1 cellular context compared by ENCODE assay signal in the genomic region with DNA sequence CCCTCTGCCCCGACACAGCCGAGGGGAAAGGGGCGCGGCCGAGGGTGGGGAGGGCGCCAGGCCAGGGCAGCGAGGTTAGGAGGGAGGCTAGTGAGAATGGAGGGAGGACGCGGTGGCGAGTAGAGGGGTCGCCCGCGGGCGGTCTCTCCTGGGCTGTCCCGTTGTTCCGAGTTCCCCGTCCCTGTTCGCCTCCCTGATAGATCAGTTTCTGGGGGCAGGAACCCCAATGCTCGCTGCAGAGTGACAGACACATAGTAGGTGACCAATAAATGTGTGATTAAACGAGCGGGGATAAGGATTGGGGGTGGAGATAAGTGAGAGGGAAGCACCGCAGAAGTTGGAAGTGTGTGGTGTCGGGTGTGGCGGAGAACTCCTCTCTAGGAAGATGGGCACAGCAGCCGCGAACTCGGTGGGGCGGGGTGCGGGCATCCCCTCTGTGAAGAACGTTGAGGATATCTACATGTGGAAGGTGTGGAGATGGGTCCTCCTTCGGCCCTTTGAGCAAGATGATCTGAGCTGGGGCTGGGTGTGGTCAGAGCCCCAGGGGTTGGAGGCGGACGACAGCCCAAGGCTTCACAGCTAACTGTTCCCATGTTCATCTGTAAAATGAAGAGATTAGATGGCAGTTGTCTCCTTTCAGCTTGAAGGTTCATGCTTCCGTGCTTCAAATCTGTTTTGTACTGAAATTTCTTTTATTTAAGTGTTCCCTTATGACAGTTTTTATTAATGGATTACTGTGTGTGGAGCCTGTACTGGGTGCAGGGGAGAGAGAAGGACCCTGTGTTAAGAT.
TF ChIP-seq lines count a peak whose summit lies in the region.

No MANE protein-coding gene starts in this region.

TF ChIP-seq in IMR-90, 13 proteins besides CTCF, POLR2A, EP300 and RAD21:
- TF ChIP-seq MXI1 (IDR thresholded peaks at IDR 0.05; ENCODE audit: borderline replicate concordance, low read depth, low read length) (no peak), SMC3 (IDR thresholded peaks at IDR 0.05; ENCODE audit: low read depth, low read length) (no peak), MAZ (IDR thresholded peaks at IDR 0.05; ENCODE audit: borderline replicate concordance, low read depth, low read length) (no peak)
